In genomic region chr3:36923523-36923943, GRCh38 we compare ENCODE assay signal across 13 cellular contexts. TPM values are rescaled to one million over a fixed set of nuclear protein-coding genes. Genes with fewer than 3 reads are reported as not detected.
DNase-seq lines count a peak whose midpoint lies in the region; ATAC-seq and TF ChIP-seq lines count a peak whose summit lies in the region.
"Had no signal": no experiment of that assay in that cellular context is flagged by ENCODE, and none has a peak within 500 bp of the region (broad histone marks: within the 10 kb centered on the region; RNA-seq: fewer than 3 reads in every experiment).

No MANE protein-coding gene starts in this region.

- H3K4me1 ChIP-seq in endodermal cell (ENCODE audit: control insufficient read depth, insufficient read depth, low read length): no peaks in the 10 kb centered on the region
- peaks cover 37 to 40% of the 10 kb centered on the region in 2 experiments for H3K4me1 ChIP-seq in neutrophil (ENCODE audit: control insufficient read depth in 1 of 2, insufficient read depth in 1 of 2, low read depth in 1 of 2, low read length in 1 of 2)

- H3K4me3 ChIP-seq in GM06990 (replicated peaks; ENCODE audit: low read depth, low read length): no peak overlapping the region
- no peak overlapping the region for H3K4me3 ChIP-seq in endodermal cell (ENCODE audit: low read length)
- H3K4me3 ChIP-seq in neutrophil (ENCODE audit: low read depth in 1 of 2, low read length in 1 of 2): peak overlapping the region in 1 of 2 experiments; percentile 50

- DNase-seq in GM06990 (ENCODE audit: extremely low read depth, insufficient read length) (no peak), Kasumi-1 (lab: John Stamatoyannopoulos, UW) (peak; percentile 84 to 86), endodermal cell (peak; percentile 72), NOMO-1 (lab: John Stamatoyannopoulos, UW; ENCODE audit: unreplicated experiment in 2 of 2) (no peak)
- DNase-seq: activated CD4-positive, alpha-beta memory T cell treated with anti-CD3 and anti-CD28 coated beads for 36 hours; activated naive CD4-positive, alpha-beta T cell treated with anti-CD3 and anti-CD28 coated beads, Interleukin-2, amount 10 ng/mL, durations not matched to agents 7 days and 5 days; NCI-H146; NCI-H748 treated with DMSO at 0.1 percent for 48 hours; stimulated activated CD4-positive, alpha-beta T cell treated with anti-CD3 and anti-CD28 coated beads, Interleukin-1b, Interleukin-23, amount 100 ng/mL, for 48 hours; stimulated activated naive CD4-positive, alpha-beta T cell treated with Interleukin-2 at 50 U/mL for 16 hours had no signal

- no peaks in the 10 kb centered on the region for H3K27me3 Mint-ChIP-seq in endodermal cell (ENCODE audit: insufficient read depth)
- H3K27me3 Mint-ChIP-seq: activated CD4-positive, alpha-beta memory T cell treated with anti-CD3 and anti-CD28 coated beads for 36 hours; activated naive CD4-positive, alpha-beta T cell treated with anti-CD3 and anti-CD28 coated beads, Interleukin-2, amount 10 ng/mL, durations not matched to agents 7 days and 5 days had no signal

- ATAC-seq in GM21381 (IDR thresholded peaks at IDR 0.05; ENCODE audit: unreplicated experiment) (no peak), HG03135 (IDR thresholded peaks at IDR 0.05; ENCODE audit: unreplicated experiment) (no peak)

- H3K36me3 ChIP-seq in GM06990 (ENCODE audit: control insufficient read depth, insufficient read depth, low read length) (no peaks in the 10 kb centered on the region), endodermal cell (ENCODE audit: control insufficient read depth, insufficient read depth, low read length) (no peaks in the 10 kb centered on the region), neutrophil (no peaks in the 10 kb centered on the region)

- H3K27ac Mint-ChIP-seq in endodermal cell: no peak overlapping the region
- H3K27ac Mint-ChIP-seq: activated CD4-positive, alpha-beta memory T cell treated with anti-CD3 and anti-CD28 coated beads for 36 hours; activated naive CD4-positive, alpha-beta T cell treated with anti-CD3 and anti-CD28 coated beads, Interleukin-2, amount 10 ng/mL, durations not matched to agents 7 days and 5 days had no signal

- H3K9me3 Mint-ChIP-seq in endodermal cell: peaks cover 14% of the 10 kb centered on the region

- no peak overlapping the region for H3K4me3 Mint-ChIP-seq in endodermal cell
- H3K4me3 Mint-ChIP-seq: activated CD4-positive, alpha-beta memory T cell treated with anti-CD3 and anti-CD28 coated beads for 36 hours; activated naive CD4-positive, alpha-beta T cell treated with anti-CD3 and anti-CD28 coated beads, Interleukin-2, amount 10 ng/mL, durations not matched to agents 7 days and 5 days had no signal

- peaks cover 16% of the 10 kb centered on the region for H3K9me3 ChIP-seq in endodermal cell (ENCODE audit: control insufficient read depth, low read length)
- H3K9me3 ChIP-seq in neutrophil: no peaks in the 10 kb centered on the region

- no peak overlapping the region for H3K27ac ChIP-seq in endodermal cell (ENCODE audit: low read depth, low read length)
- H3K27ac ChIP-seq in neutrophil: peak overlapping the region; percentile 63

- H3K4me1 Mint-ChIP-seq in endodermal cell: peaks cover 15% of the 10 kb centered on the region

- 80 to 82% methylated on average over 5 to 6 of the region's 6 CpGs for WGBS in endodermal cell (ENCODE audit: insufficient coverage in 1 of 2, insufficient read length in 1 of 2), 2 experiments

- no peak overlapping the region for H3K9ac ChIP-seq in endodermal cell (ENCODE audit: extremely low read depth, low read length, poor library complexity, severe bottlenecking)

- TF ChIP-seq CTCF in GM06990 (IDR thresholded peaks at IDR 0.05; ENCODE audit: insufficient read depth, low read length, poor library complexity, severe bottlenecking) (peak; percentile 13), endodermal cell (conservative IDR thresholded peaks at IDR 0.05) (peak; percentile 64), neutrophil (IDR thresholded peaks at IDR 0.05) (peak; percentile 44)

- H3K36me3 Mint-ChIP-seq in endodermal cell (ENCODE audit: low read depth): no peaks in the 10 kb centered on the region

- H3K27me3 ChIP-seq in GM06990 (replicated peaks; ENCODE audit: control insufficient read depth, insufficient read depth, low read length) (no peaks in the 10 kb centered on the region), endodermal cell (ENCODE audit: control insufficient read depth, insufficient read depth, low read length, poor library complexity, severe bottlenecking) (no peaks in the 10 kb centered on the region), neutrophil (no peaks in the 10 kb centered on the region)

RNA-seq across cellular contexts. Expression of gene TRANK1, which starts 21.3 kb away (rescaled TPM):
- 10 to 100 TPM in 1 of 2 donors, 1 to 10 TPM in 1; 9.0 to 20.1 TPM for total RNA-seq in endodermal cell
- 4.8 TPM for polyA plus RNA-seq in endodermal cell (2013, experiment 1 of 2)
- polyA plus RNA-seq in endodermal cell (2013, experiment 2 of 2): 4.1 TPM

Comparison
In these comparisons a context has a peak if more than half of its experiments do, and no peak if none do; other contexts are left out.
1. DNase-seq: peak in Kasumi-1 (2 of 2) and endodermal cell (single experiment); none in GM06990 (single experiment) and NOMO-1 (0 of 2).
2. CTCF ChIP-seq: peak in every context shown above with its lines; median percentile 64 in endodermal cell; 44 in neutrophil; 13 in GM06990.